14 cellular contexts compared by ENCODE assay signal in the genomic region with DNA sequence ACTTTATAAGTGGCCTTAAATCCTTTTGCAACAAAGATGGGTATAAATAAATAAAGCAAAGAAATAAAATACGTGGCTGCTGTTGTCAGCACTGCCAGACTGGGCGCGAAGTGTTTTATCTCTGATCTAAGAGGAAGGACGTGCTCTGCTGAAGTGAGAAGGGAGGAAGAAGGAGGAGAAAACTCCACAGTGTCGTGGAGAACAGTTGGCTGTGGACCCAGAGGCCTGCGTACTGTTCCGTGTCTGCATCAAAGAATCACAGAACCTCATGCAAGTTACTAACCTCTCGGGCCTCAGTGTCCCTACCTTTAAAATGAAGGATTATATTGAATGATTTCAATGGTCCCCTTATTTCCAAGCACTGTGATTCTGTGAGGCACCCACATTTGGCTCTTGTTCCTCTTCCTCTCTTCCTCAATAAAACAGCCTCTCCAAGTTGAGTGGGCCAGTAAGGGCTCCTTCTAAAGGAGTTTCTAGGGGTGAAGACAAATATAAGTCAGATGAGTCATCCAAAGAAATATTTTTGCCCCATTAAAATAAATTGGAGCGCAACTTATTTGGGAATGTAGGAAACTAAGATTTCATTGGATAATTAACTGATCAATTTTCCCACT.
DNase-seq lines count a peak whose midpoint lies in the region; ATAC-seq and TF ChIP-seq lines count a peak whose summit lies in the region.
"Had no signal": no experiment of that assay in that cellular context is flagged by ENCODE, and none has a peak within 500 bp of the region (broad histone marks: within the 10 kb centered on the region; RNA-seq: fewer than 3 reads in every experiment).

No MANE protein-coding gene starts in this region.

- DNase-seq in left cardiac atrium, result no peak
- no peak for DNase-seq in left ventricle myocardium inferior
- DNase-seq in effector memory CD8-positive, alpha-beta T cell, result no peak
- DNase-seq in upper lobe of right lung, result no peak
- no peak for DNase-seq in NCI-H526 (lab: John Stamatoyannopoulos, UW)
- DNase-seq in pons (ENCODE audit: low spot score), result no peak
- DNase-seq: DMS 273 treated with DMSO at 0.1 percent for 48 hours; NCI-H2029 treated with DMSO at 0.1 percent for 48 hours; NCI-H524; SJCRH30; stimulated activated naive CD8-positive, alpha-beta T cell treated with anti-CD3 and anti-CD28 coated beads, Interleukin-15, amount 100 ng/mL, for 72 hours had no signal

- no peaks in the 10 kb centered on the region for H3K79me2 ChIP-seq in Loucy (ENCODE audit: insufficient read depth, low read length)

- ATAC-seq in left cardiac atrium (peak; percentile 53 to 80), upper lobe of right lung (peak; percentile 56), HG02938 (IDR thresholded peaks at IDR 0.05; ENCODE audit: unreplicated experiment) (no peak)
- peak; percentile 86 for ATAC-seq in effector memory CD8-positive, alpha-beta T cell (replicated peaks)
- ATAC-seq: stimulated activated naive CD8-positive, alpha-beta T cell treated with anti-CD3 and anti-CD28 coated beads, Interleukin-15, amount 100 ng/mL, for 72 hours had no signal

- H4K20me1 ChIP-seq in Loucy (ENCODE audit: insufficient read depth, low read length, poor library complexity, severe bottlenecking), result no peaks in the 10 kb centered on the region

- TF ChIP-seq CTCF in left ventricle myocardium inferior (IDR thresholded peaks at IDR 0.05; ENCODE audit: borderline replicate concordance) (no peak), Loucy (conservative IDR thresholded peaks at IDR 0.05; ENCODE audit: low read length) (no peak), upper lobe of right lung (IDR thresholded peaks at IDR 0.05) (no peak)

- H2AFZ ChIP-seq in Loucy (ENCODE audit: low read length), result peak overlapping the region; percentile 43; the same call in 1 of the 2 replicates

- H3K36me3 Mint-ChIP-seq in effector memory CD8-positive, alpha-beta T cell (ENCODE audit: insufficient read depth), result peaks cover 6% of the 10 kb centered on the region

- peak overlapping the region; percentile 46 for H3K4me2 ChIP-seq in Loucy (ENCODE audit: low read depth, low read length, poor library complexity, severe bottlenecking)

- no peak overlapping the region for H3K27ac ChIP-seq in left ventricle myocardium inferior (replicated peaks)
- H3K27ac ChIP-seq in upper lobe of right lung, result no peak overlapping the region
- H3K27ac ChIP-seq: SJCRH30 had no signal

- H3K27me3 Mint-ChIP-seq in effector memory CD8-positive, alpha-beta T cell, result no peaks in the 10 kb centered on the region
- H3K27me3 Mint-ChIP-seq: stimulated activated naive CD8-positive, alpha-beta T cell treated with anti-CD3 and anti-CD28 coated beads, Interleukin-15, amount 100 ng/mL, for 72 hours had no signal

- intact Hi-C loops in left cardiac atrium (cut with DNase I) (no loop called here), left ventricle myocardium inferior (cut with micrococcal nuclease) (no loop called here), upper lobe of right lung (cut with DNase I) (no loop called here)

- peaks cover 13 to 21% of the 10 kb centered on the region in 2 donors for H3K4me1 Mint-ChIP-seq in effector memory CD8-positive, alpha-beta T cell (ENCODE audit: low read depth in 2 of 2)

- no peaks in the 10 kb centered on the region for H3K9me2 ChIP-seq in Loucy (replicated peaks; ENCODE audit: low read depth, low read length)

- no peaks in the 10 kb centered on the region for H3F3A ChIP-seq in Loucy (ENCODE audit: low read depth)

- peak overlapping the region; percentile 52 to 57 for H3K27ac Mint-ChIP-seq in effector memory CD8-positive, alpha-beta T cell
- H3K27ac Mint-ChIP-seq: stimulated activated naive CD8-positive, alpha-beta T cell treated with anti-CD3 and anti-CD28 coated beads, Interleukin-15, amount 100 ng/mL, for 72 hours had no signal

- H3K9me3 ChIP-seq in left ventricle myocardium inferior (replicated peaks) (peaks cover 22% of the 10 kb centered on the region), Loucy (ENCODE audit: insufficient read depth, low read depth, low read length) (peaks cover 18% of the 10 kb centered on the region; the same call in 1 of the 2 replicates), upper lobe of right lung (no peaks in the 10 kb centered on the region)
- H3K9me3 ChIP-seq: uterus had no signal

- peak overlapping the region; percentile 9 to 33 for H3K4me3 Mint-ChIP-seq in effector memory CD8-positive, alpha-beta T cell
- H3K4me3 Mint-ChIP-seq: stimulated activated naive CD8-positive, alpha-beta T cell treated with anti-CD3 and anti-CD28 coated beads, Interleukin-15, amount 100 ng/mL, for 72 hours had no signal

- H3K27me3 ChIP-seq in left ventricle myocardium inferior (ENCODE audit: low read depth) (no peaks in the 10 kb centered on the region), Loucy (ENCODE audit: insufficient read depth, low read length, poor library complexity, severe bottlenecking) (no peaks in the 10 kb centered on the region), upper lobe of right lung (no peaks in the 10 kb centered on the region)
- H3K27me3 ChIP-seq: SJCRH30, uterus had no signal

- H3K4me1 ChIP-seq in left ventricle myocardium inferior (peaks cover 17% of the 10 kb centered on the region), Loucy (ENCODE audit: insufficient read depth, low read length, poor library complexity, severe bottlenecking) (peaks cover 17% of the 10 kb centered on the region), upper lobe of right lung (peaks cover 17% of the 10 kb centered on the region)
- H3K4me1 ChIP-seq: SJCRH30, uterus had no signal

- H3K9ac ChIP-seq in Loucy (ENCODE audit: low read depth, low read length, poor library complexity, severe bottlenecking), result no peak overlapping the region

- peaks cover 10 to 23% of the 10 kb centered on the region in 2 donors for H3K9me3 Mint-ChIP-seq in effector memory CD8-positive, alpha-beta T cell

- H3K4me3 ChIP-seq in left ventricle myocardium inferior (no peak overlapping the region), Loucy (ENCODE audit: low read length, poor library complexity, severe bottlenecking) (no peak overlapping the region), upper lobe of right lung (no peak overlapping the region)
- H3K4me3 ChIP-seq: SJCRH30, uterus had no signal

- H3K36me3 ChIP-seq in left ventricle myocardium inferior, result peaks cover 7% of the 10 kb centered on the region
- no peaks in the 10 kb centered on the region for H3K36me3 ChIP-seq in Loucy (ENCODE audit: insufficient read depth, low read length)
- no peaks in the 10 kb centered on the region for H3K36me3 ChIP-seq in upper lobe of right lung
- H3K36me3 ChIP-seq: SJCRH30, uterus had no signal
